Comparison of ENCODE assay signal across 14 cellular contexts in genomic region chr11:124656759-124657627, GRCh38.
DNase-seq lines count a peak whose midpoint lies in the region; ATAC-seq and TF ChIP-seq lines count a peak whose summit lies in the region.
"Had no signal": no experiment of that assay in that cellular context is flagged by ENCODE, and none has a peak within 500 bp of the region (broad histone marks: within the 10 kb centered on the region; RNA-seq: fewer than 3 reads in every experiment).

No MANE protein-coding gene starts in this region.

- no peaks in the 10 kb centered on the region for H3K36me3 ChIP-seq in RWPE2 (ENCODE audit: low read depth)
- no peaks in the 10 kb centered on the region for H3K36me3 ChIP-seq in iPS-20b (ENCODE audit: insufficient read depth, low read depth, low read length)

- no peaks in the 10 kb centered on the region for H3K27me3 ChIP-seq in RWPE2 (ENCODE audit: insufficient read depth, poor library complexity, severe bottlenecking)
- peaks cover 4% of the 10 kb centered on the region; the same call in 1 of the 2 replicates for H3K27me3 ChIP-seq in iPS-20b (ENCODE audit: insufficient read depth, low read length)

- H3K9me3 ChIP-seq in RWPE2 (ENCODE audit: severe bottlenecking) (no peaks in the 10 kb centered on the region), iPS-20b (ENCODE audit: insufficient read depth, low read depth, low read length) (no peaks in the 10 kb centered on the region)
- H3K9me3 ChIP-seq: A549 had no signal

- H3K9ac ChIP-seq in iPS-20b (ENCODE audit: low read depth, low read length), result no peak overlapping the region

- H3K27ac ChIP-seq in RWPE2 (ENCODE audit: poor library complexity, severe bottlenecking) (no peak overlapping the region), iPS-20b (ENCODE audit: low read length) (no peak overlapping the region)
- H3K27ac ChIP-seq: A549, RWPE1 had no signal

- H3K4me3 ChIP-seq in RWPE2 (ENCODE audit: severe bottlenecking), result no peak overlapping the region
- H3K4me3 ChIP-seq in iPS-20b (ENCODE audit: low read length), result peak overlapping the region; percentile 14; the same call in 1 of the 2 replicates
- H3K4me3 ChIP-seq: A549 had no signal

- H3K4me1 ChIP-seq in RWPE2 (ENCODE audit: insufficient read depth, poor library complexity, severe bottlenecking) (no peaks in the 10 kb centered on the region), iPS-20b (ENCODE audit: insufficient read depth, low read length) (peaks cover 15% of the 10 kb centered on the region)
- H3K4me1 ChIP-seq: A549 had no signal

- no peak for TF ChIP-seq CTCF in RWPE2 (IDR thresholded peaks at IDR 0.05; ENCODE audit: poor library complexity, severe bottlenecking)

- peak; percentile 64; the same call in 2 of the 3 replicates for ATAC-seq in RWPE2 (ENCODE audit: low read depth)
- ATAC-seq in HG03159 (IDR thresholded peaks at IDR 0.05; ENCODE audit: unreplicated experiment), result no peak
- no peak for ATAC-seq in GM21723 (IDR thresholded peaks at IDR 0.05; ENCODE audit: unreplicated experiment)
- ATAC-seq: A549; natural killer cell; stimulated activated memory B cell treated with anti-CD40 and anti-IgM and Interleukin-4, amounts not matched to agents 10 μg/mL and 1 μg/mL and 100 μg/mL, for 72 hours had no signal

- peak; percentile 38 for DNase-seq in NCI-H146 (lab: John Stamatoyannopoulos, UW)
- no peak for DNase-seq in NCI-H146 treated with DMSO at 0.1 percent for 48 hours (lab: John Stamatoyannopoulos, UW; ENCODE audit: unreplicated experiment)
- DNase-seq in RWPE2 (ENCODE audit: low spot score), result no peak
- peak; percentile 70 for DNase-seq in superior temporal gyrus (ENCODE audit: extremely low spot score)
- DNase-seq in activated naive CD4-positive, alpha-beta T cell (lab: John Stamatoyannopoulos, UW), result no peak
- DNase-seq: DND-41, natural killer cell, NCI-H187 treated with DMSO at 0.1 percent for 48 hours had no signal

Comparison
In these comparisons a context has a peak if more than half of its experiments do, and no peak if none do; other contexts are left out.
1. DNase-seq: peak in NCI-H146 (single experiment) and superior temporal gyrus (single experiment); none in NCI-H146 treated with DMSO at 0.1 percent for 48 hours (single experiment), RWPE2 (single experiment) and activated naive CD4-positive, alpha-beta T cell (0 of 4).